16 cellular contexts compared by ENCODE assay signal in genomic region chr1:233424727-233425222, GRCh38.
DNase-seq lines count a peak whose midpoint lies in the region; ATAC-seq and TF ChIP-seq lines count a peak whose summit lies in the region.
"Had no signal": no experiment of that assay in that cellular context is flagged by ENCODE, and none has a peak within 500 bp of the region (broad histone marks: within the 10 kb centered on the region; RNA-seq: fewer than 3 reads in every experiment).

No MANE protein-coding gene starts in this region.

- intact Hi-C loops in uterus (cut with DNase I; ENCODE audit: low total_unique reads), result no loop called here

- no peak for TF ChIP-seq POLR2A in uterus (IDR thresholded peaks at IDR 0.05)

- in situ Hi-C loops in Caki2 (cut with HindIII; ENCODE audit: low pct_unique_long_range_greater_than_20kb, low sequenced_read_pairs), result no loop called here

- DNase-seq in Caki2 (ENCODE audit: low read depth) (peak; percentile 12), NCI-H2227 treated with DMSO at 0.1 percent for 48 hours (lab: John Stamatoyannopoulos, UW) (peak; percentile 28), endodermal cell (no peak), mesothelial cell of epicardium (ENCODE audit: low spot score in 2 of 2, unreplicated experiment in 2 of 2) (no peak), uterus (no peak), COR-L47 (lab: John Stamatoyannopoulos, UW) (no peak), NCI-H2196 (lab: John Stamatoyannopoulos, UW; ENCODE audit: unreplicated experiment) (no peak)
- DNase-seq: activated CD4-positive, alpha-beta T cell treated with anti-CD3 and anti-CD28 coated beads, Interleukin-2, amount 10 ng/mL, durations not matched to agents 24 days and 14 days; amniotic stem cell; dermis blood vessel endothelial cell; gastrocnemius medialis; NCI-H446 treated with DMSO at 0.1 percent for 48 hours; stimulated activated CD4-positive, alpha-beta T cell treated with anti-CD3 and anti-CD28 coated beads, Interleukin-4, amount 100 ng/mL, for 4 hours; stimulated activated naive CD4-positive, alpha-beta T cell had no signal

- H3K36me3 Mint-ChIP-seq in endodermal cell (ENCODE audit: low read depth), result no peaks in the 10 kb centered on the region
- no peaks in the 10 kb centered on the region for H3K36me3 Mint-ChIP-seq in mesothelial cell of epicardium

- H3K4me3 ChIP-seq in endodermal cell (ENCODE audit: low read length), result no peak overlapping the region
- no peak overlapping the region for H3K4me3 ChIP-seq in uterus
- H3K4me3 ChIP-seq: gastrocnemius medialis had no signal

- H3K4me1 ChIP-seq in endodermal cell (ENCODE audit: control insufficient read depth, insufficient read depth, low read length), result peaks cover 11% of the 10 kb centered on the region
- no peaks in the 10 kb centered on the region for H3K4me1 ChIP-seq in uterus
- H3K4me1 ChIP-seq: gastrocnemius medialis had no signal

- H3K36me3 ChIP-seq in endodermal cell (ENCODE audit: control insufficient read depth, insufficient read depth, low read length) (no peaks in the 10 kb centered on the region), uterus (no peaks in the 10 kb centered on the region)
- H3K36me3 ChIP-seq: gastrocnemius medialis had no signal

- H3K27ac Mint-ChIP-seq in endodermal cell, result no peak overlapping the region
- H3K27ac Mint-ChIP-seq in mesothelial cell of epicardium, result no peak overlapping the region
- H3K27ac Mint-ChIP-seq: activated CD4-positive, alpha-beta T cell treated with anti-CD3 and anti-CD28 coated beads, Interleukin-2, amount 10 ng/mL, durations not matched to agents 24 days and 14 days; activated T-helper 1 cell treated with anti-CD3 and anti-CD28 coated beads, Interleukin-12 subunit alpha, Interleukin-12 subunit beta, Interleukin-2, Interleukin-4 antibody, amounts not matched to agents 30 ng/mL and 10 ng/mL and 1 ng/mL, durations not matched to agents 14 hours and 24 hours and 36 hours had no signal

- peaks cover 8% of the 10 kb centered on the region for H3K27me3 Mint-ChIP-seq in endodermal cell (ENCODE audit: insufficient read depth)
- H3K27me3 Mint-ChIP-seq in mesothelial cell of epicardium (ENCODE audit: low read depth), result no peaks in the 10 kb centered on the region

- H3K9me3 Mint-ChIP-seq in endodermal cell (peaks cover 16% of the 10 kb centered on the region), mesothelial cell of epicardium (peaks cover 19% of the 10 kb centered on the region)
- H3K9me3 Mint-ChIP-seq: activated CD4-positive, alpha-beta T cell treated with anti-CD3 and anti-CD28 coated beads, Interleukin-2, amount 10 ng/mL, durations not matched to agents 24 days and 14 days; activated T-helper 1 cell treated with anti-CD3 and anti-CD28 coated beads, Interleukin-12 subunit alpha, Interleukin-12 subunit beta, Interleukin-2, Interleukin-4 antibody, amounts not matched to agents 30 ng/mL and 10 ng/mL and 1 ng/mL, durations not matched to agents 14 hours and 24 hours and 36 hours had no signal

- peak; percentile 51 for TF ChIP-seq CTCF in endodermal cell (conservative IDR thresholded peaks at IDR 0.05)
- peak; percentile 30 for TF ChIP-seq CTCF in mesothelial cell of epicardium (IDR thresholded peaks at IDR 0.05; ENCODE audit: unreplicated experiment)
- no peak for TF ChIP-seq CTCF in uterus (IDR thresholded peaks at IDR 0.05)

- peaks cover 19% of the 10 kb centered on the region for H3K9me3 ChIP-seq in endodermal cell (ENCODE audit: control insufficient read depth, low read length)
- no peaks in the 10 kb centered on the region for H3K9me3 ChIP-seq in uterus
- H3K9me3 ChIP-seq: gastrocnemius medialis had no signal

- H3K27me3 ChIP-seq in endodermal cell (ENCODE audit: control insufficient read depth, insufficient read depth, low read length, poor library complexity, severe bottlenecking), result no peaks in the 10 kb centered on the region
- no peaks in the 10 kb centered on the region for H3K27me3 ChIP-seq in uterus
- H3K27me3 ChIP-seq: gastrocnemius medialis had no signal

- no peak for ATAC-seq in HG02970 (IDR thresholded peaks at IDR 0.05; ENCODE audit: low FRiP score, unreplicated experiment)
- ATAC-seq: gastrocnemius medialis had no signal

- no peak overlapping the region for H3K9ac ChIP-seq in endodermal cell (ENCODE audit: extremely low read depth, low read length, poor library complexity, severe bottlenecking)

- H3K4me3 Mint-ChIP-seq in endodermal cell (no peak overlapping the region), mesothelial cell of epicardium (no peak overlapping the region)
- H3K4me3 Mint-ChIP-seq: activated CD4-positive, alpha-beta T cell treated with anti-CD3 and anti-CD28 coated beads, Interleukin-2, amount 10 ng/mL, durations not matched to agents 24 days and 14 days; activated T-helper 1 cell treated with anti-CD3 and anti-CD28 coated beads, Interleukin-12 subunit alpha, Interleukin-12 subunit beta, Interleukin-2, Interleukin-4 antibody, amounts not matched to agents 30 ng/mL and 10 ng/mL and 1 ng/mL, durations not matched to agents 14 hours and 24 hours and 36 hours had no signal

- peaks cover 23% of the 10 kb centered on the region for H3K4me1 Mint-ChIP-seq in endodermal cell
- H3K4me1 Mint-ChIP-seq in mesothelial cell of epicardium, result no peaks in the 10 kb centered on the region
- H3K4me1 Mint-ChIP-seq: activated CD4-positive, alpha-beta T cell treated with anti-CD3 and anti-CD28 coated beads, Interleukin-2, amount 10 ng/mL, durations not matched to agents 24 days and 14 days had no signal

- WGBS in endodermal cell (ENCODE audit: insufficient coverage in 1 of 2, insufficient read length in 1 of 2), 2 experiments, result 94 to 100% methylated on average over 1 to 4 of the region's 4 CpGs

- no peak overlapping the region for H3K27ac ChIP-seq in endodermal cell (ENCODE audit: low read depth, low read length)
- H3K27ac ChIP-seq in uterus, result no peak overlapping the region
- H3K27ac ChIP-seq: gastrocnemius medialis had no signal

Comparison
In these comparisons a context has a peak if more than half of its experiments do, and no peak if none do; other contexts are left out.
1. DNase-seq: peak in Caki2 (single experiment) and NCI-H2227 treated with DMSO at 0.1 percent for 48 hours (single experiment); none in endodermal cell (single experiment), mesothelial cell of epicardium (0 of 2), uterus (0 of 2), COR-L47 (single experiment) and NCI-H2196 (single experiment).
2. CTCF ChIP-seq: peak in endodermal cell (single experiment) and mesothelial cell of epicardium (single experiment); none in uterus (0 of 4).